ENCODE assay signal across 9 cellular contexts in genomic region chr19:49528211-49528771, GRCh38. TPM values are rescaled to one million over a fixed set of nuclear protein-coding genes. Genes with fewer than 3 reads are reported as not detected.
DNase-seq lines count a peak whose midpoint lies in the region; ATAC-seq and TF ChIP-seq lines count a peak whose summit lies in the region.
"Had no signal": no experiment of that assay in that cellular context is flagged by ENCODE, and none has a peak within 500 bp of the region (broad histone marks: within the 10 kb centered on the region; RNA-seq: fewer than 3 reads in every experiment).

No MANE protein-coding gene starts in this region.

- no peak overlapping the region for H3K27ac Mint-ChIP-seq in activated CD8-positive, alpha-beta T cell treated with anti-CD3 and anti-CD28 coated beads, Interleukin-2, amount 10 ng/mL, durations not matched to agents 7 days and 5 days

- no peaks in the 10 kb centered on the region for H3K9me3 Mint-ChIP-seq in activated CD8-positive, alpha-beta T cell treated with anti-CD3 and anti-CD28 coated beads, Interleukin-2, amount 10 ng/mL, durations not matched to agents 7 days and 5 days (ENCODE audit: insufficient read depth)

- TF ChIP-seq CTCF in right atrium auricular region (IDR thresholded peaks at IDR 0.05): no peak

- no peaks in the 10 kb centered on the region for H3K9me3 ChIP-seq in right atrium auricular region
- H3K9me3 ChIP-seq in skeletal muscle satellite cell (replicated peaks; ENCODE audit: low read length): no peaks in the 10 kb centered on the region
- no peaks in the 10 kb centered on the region for H3K9me3 ChIP-seq in Karpas-422 (ENCODE audit: low read length)

- no peaks in the 10 kb centered on the region for H3K36me3 ChIP-seq in right atrium auricular region
- H3K36me3 ChIP-seq in skeletal muscle satellite cell (ENCODE audit: insufficient read depth, low read length): peaks cover 18% of the 10 kb centered on the region
- H3K36me3 ChIP-seq in Karpas-422 (ENCODE audit: insufficient read depth, low read length): no peaks in the 10 kb centered on the region

- peaks cover 14% of the 10 kb centered on the region for H3K27me3 Mint-ChIP-seq in activated CD8-positive, alpha-beta T cell treated with anti-CD3 and anti-CD28 coated beads, Interleukin-2, amount 10 ng/mL, durations not matched to agents 7 days and 5 days (ENCODE audit: low read depth)

- ATAC-seq in GM21381 (IDR thresholded peaks at IDR 0.05; ENCODE audit: unreplicated experiment): peak; percentile 14
- ATAC-seq in activated CD8-positive, alpha-beta T cell treated with anti-CD3 and anti-CD28 coated beads, Interleukin-2, amount 10 ng/mL, durations not matched to agents 7 days and 5 days: no peak

- peaks cover 25% of the 10 kb centered on the region for H3K4me1 Mint-ChIP-seq in activated CD8-positive, alpha-beta T cell treated with anti-CD3 and anti-CD28 coated beads, Interleukin-2, amount 10 ng/mL, durations not matched to agents 7 days and 5 days (ENCODE audit: low read depth)

- peak overlapping the region; percentile 27 to 60 for H3K4me3 ChIP-seq in right atrium auricular region
- H3K4me3 ChIP-seq in skeletal muscle satellite cell (ENCODE audit: low read length): peak overlapping the region; percentile 82
- H3K4me3 ChIP-seq in Karpas-422 (ENCODE audit: low read length): no peak overlapping the region
- H3K4me3 ChIP-seq: lung had no signal

- peaks cover 3% of the 10 kb centered on the region for H3K36me3 Mint-ChIP-seq in activated CD8-positive, alpha-beta T cell treated with anti-CD3 and anti-CD28 coated beads, Interleukin-2, amount 10 ng/mL, durations not matched to agents 7 days and 5 days (ENCODE audit: low read depth)

- DNase-seq in activated CD8-positive, alpha-beta T cell treated with anti-CD3 and anti-CD28 coated beads, Interleukin-2, amount 10 ng/mL, durations not matched to agents 7 days and 5 days: no peak
- no peak for DNase-seq in right atrium auricular region (ENCODE audit: low spot score)
- no peak for DNase-seq in SIG-M5 treated with dmso at 0.1 percent for 504 hours (lab: John Stamatoyannopoulos, UW; ENCODE audit: unreplicated experiment)
- DNase-seq in germinal center (ENCODE audit: low spot score): no peak
- no peak for DNase-seq in medulla oblongata (ENCODE audit: extremely low spot score)
- DNase-seq in Karpas-422: no peak

- H3K9ac ChIP-seq in skeletal muscle satellite cell (ENCODE audit: low read depth, low read length) (peak overlapping the region; percentile 89), Karpas-422 (ENCODE audit: low read length) (no peak overlapping the region)

- no peaks in the 10 kb centered on the region for H4K20me1 ChIP-seq in Karpas-422 (ENCODE audit: insufficient read depth, low read depth, low read length)

- peak overlapping the region; percentile 94 for H3K4me2 ChIP-seq in skeletal muscle satellite cell (ENCODE audit: low read length)
- H3K4me2 ChIP-seq in Karpas-422 (ENCODE audit: low read depth, low read length, poor library complexity, severe bottlenecking): no peak overlapping the region

- CTCF ChIA-PET in activated CD8-positive, alpha-beta T cell treated with anti-CD3 and anti-CD28 coated beads, Interleukin-2, amount 10 ng/mL, durations not matched to agents 7 days and 5 days (lab: Charles Lee): interaction anchor here (0.8 to 1.9 kb wide), 9 partner anchors 13 to 148 kb away, joined by 3 to 26 read pairs (median 3); no protein-coding TSS in a partner anchor

- H3K79me2 ChIP-seq in Karpas-422 (ENCODE audit: low read length): no peaks in the 10 kb centered on the region

- H3K27me3 ChIP-seq in right atrium auricular region (no peaks in the 10 kb centered on the region), skeletal muscle satellite cell (ENCODE audit: control insufficient read depth, insufficient read depth, low read length) (no peaks in the 10 kb centered on the region), Karpas-422 (ENCODE audit: low read length) (no peaks in the 10 kb centered on the region)

- H3K9me2 ChIP-seq in Karpas-422 (replicated peaks; ENCODE audit: insufficient read depth, low read length): no peaks in the 10 kb centered on the region

- POLR2A ChIA-PET in activated CD8-positive, alpha-beta T cell treated with anti-CD3 and anti-CD28 coated beads, Interleukin-2, amount 10 ng/mL, durations not matched to agents 7 days and 5 days (lab: Charles Lee): no interaction called here

- H3K4me1 ChIP-seq in right atrium auricular region: peaks cover 0 to 24% of the 10 kb centered on the region in 2 donors
- H3K4me1 ChIP-seq in skeletal muscle satellite cell (ENCODE audit: control insufficient read depth, insufficient read depth, low read length): peaks cover 20% of the 10 kb centered on the region
- peaks cover 3% of the 10 kb centered on the region for H3K4me1 ChIP-seq in Karpas-422 (ENCODE audit: low read length)

- H3K4me3 Mint-ChIP-seq in activated CD8-positive, alpha-beta T cell treated with anti-CD3 and anti-CD28 coated beads, Interleukin-2, amount 10 ng/mL, durations not matched to agents 7 days and 5 days: peak overlapping the region; percentile 70

- H3K27ac ChIP-seq in right atrium auricular region (peak overlapping the region; percentile 7 to 73), Karpas-422 (ENCODE audit: low read length) (no peak overlapping the region)

- no peak overlapping the region for H2AFZ ChIP-seq in Karpas-422 (ENCODE audit: low read length)

RNA-seq across cellular contexts. Expression of gene RCN3, which starts 0.5 kb away (rescaled TPM):
- total RNA-seq in activated CD8-positive, alpha-beta T cell treated with anti-CD3 and anti-CD28 coated beads, Interleukin-2, amount 10 ng/mL, durations not matched to agents 7 days and 5 days: 1 to 10 TPM; 1.9 to 2.8 TPM
- total RNA-seq in right atrium auricular region: 10 to 100 TPM; 15.8 to 17.2 TPM
- total RNA-seq in skeletal muscle satellite cell (2012; rRNA removed): 217 and 230 TPM in 2 replicates
- total RNA-seq in Karpas-422 (2014; rRNA removed; shearing (Covaris generic); ENCODE audit: low replicate concordance): 0.22 TPM in 1 of 2 replicates, not detected in the other

RNA-seq across cellular contexts. Expression of gene FCGRT, which starts 15.8 kb away (rescaled TPM):
- 1 to 10 TPM; 7.5 to 8.4 TPM for total RNA-seq in activated CD8-positive, alpha-beta T cell treated with anti-CD3 and anti-CD28 coated beads, Interleukin-2, amount 10 ng/mL, durations not matched to agents 7 days and 5 days
- total RNA-seq in right atrium auricular region: 100 to 1,000 TPM in 1 of 2 donors, 10 to 100 TPM in 1; 98.2 to 123 TPM
- 24.7 and 28.6 TPM in 2 replicates for total RNA-seq in skeletal muscle satellite cell (2012; rRNA removed)
- 1.8 and 3.5 TPM in 2 replicates for total RNA-seq in Karpas-422 (2014; rRNA removed; shearing (Covaris generic); ENCODE audit: low replicate concordance)

RNA-seq across cellular contexts. Expression of gene RPS11, which starts 32.1 kb away (rescaled TPM):
- 1,000 to 10,000 TPM; 2,117 to 2,361 TPM for total RNA-seq in activated CD8-positive, alpha-beta T cell treated with anti-CD3 and anti-CD28 coated beads, Interleukin-2, amount 10 ng/mL, durations not matched to agents 7 days and 5 days
- total RNA-seq in right atrium auricular region: 1,000 to 10,000 TPM; 1,048 to 2,648 TPM
- 2,630 and 3,928 TPM in 2 replicates for total RNA-seq in skeletal muscle satellite cell (2012; rRNA removed)
- total RNA-seq in Karpas-422 (2014; rRNA removed; shearing (Covaris generic); ENCODE audit: low replicate concordance): 6,857 and 9,247 TPM in 2 replicates

RNA-seq across cellular contexts. Expression of gene RPL13A, which starts 40.9 kb away (rescaled TPM):
- total RNA-seq in activated CD8-positive, alpha-beta T cell treated with anti-CD3 and anti-CD28 coated beads, Interleukin-2, amount 10 ng/mL, durations not matched to agents 7 days and 5 days: 1,000 to 10,000 TPM; 1,992 to 2,019 TPM
- 1,000 to 10,000 TPM in 1 of 2 donors, 100 to 1,000 TPM in 1; 765 to 1,868 TPM for total RNA-seq in right atrium auricular region
- 1,903 and 3,080 TPM in 2 replicates for total RNA-seq in skeletal muscle satellite cell (2012; rRNA removed)
- 6,359 and 8,659 TPM in 2 replicates for total RNA-seq in Karpas-422 (2014; rRNA removed; shearing (Covaris generic); ENCODE audit: low replicate concordance)

RNA-seq across cellular contexts. Expression of gene NOSIP, which starts 52.1 kb away (rescaled TPM):
- total RNA-seq in activated CD8-positive, alpha-beta T cell treated with anti-CD3 and anti-CD28 coated beads, Interleukin-2, amount 10 ng/mL, durations not matched to agents 7 days and 5 days: 100 to 1,000 TPM; 147 to 159 TPM
- 10 to 100 TPM; 39.0 to 62.3 TPM for total RNA-seq in right atrium auricular region
- total RNA-seq in skeletal muscle satellite cell (2012; rRNA removed): 77.1 and 90.6 TPM in 2 replicates
- total RNA-seq in Karpas-422 (2014; rRNA removed; shearing (Covaris generic); ENCODE audit: low replicate concordance): 68.5 and 136 TPM in 2 replicates

Comparison
In these comparisons a context has a peak if more than half of its experiments do, and no peak if none do; other contexts are left out.
1. RNA of gene RCN3, which starts 0.5 kb away (total RNA-seq): 15.8 to 17.2 TPM in right atrium auricular region; 1.9 to 2.8 TPM in activated CD8-positive, alpha-beta T cell treated with anti-CD3 and anti-CD28 coated beads, Interleukin-2, amount 10 ng/mL, durations not matched to agents 7 days and 5 days and 0.22 TPM in Karpas-422; every median in the first group is over 4 times any median in the second.
2. RNA of gene FCGRT, which starts 15.8 kb away (total RNA-seq): 98.2 to 123 TPM in right atrium auricular region; 7.5 to 8.4 TPM in activated CD8-positive, alpha-beta T cell treated with anti-CD3 and anti-CD28 coated beads, Interleukin-2, amount 10 ng/mL, durations not matched to agents 7 days and 5 days and 1.8 to 3.5 TPM in Karpas-422; every median in the first group is over 10 times any median in the second.